25 cellular contexts compared by ENCODE assay signal in the genomic region with DNA sequence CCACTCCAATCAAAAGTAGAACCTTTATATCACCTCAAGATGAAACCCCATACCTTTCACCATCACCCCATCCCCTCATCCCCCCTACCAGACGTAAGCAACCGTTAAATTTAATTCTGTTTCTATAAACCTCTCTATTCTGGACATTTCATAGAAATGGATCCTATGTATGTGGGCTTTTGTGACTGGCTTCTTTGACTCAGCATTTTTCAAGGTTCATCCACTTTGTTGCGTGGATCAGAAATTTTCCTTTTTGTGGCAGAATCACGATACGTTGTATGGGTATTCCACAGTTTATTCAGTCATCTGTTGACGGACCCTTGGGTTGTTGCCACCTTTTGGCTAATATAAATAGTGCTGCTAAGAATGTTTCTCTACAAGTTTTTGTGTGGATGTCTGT.
"Had no signal": no experiment of that assay in that cellular context is flagged by ENCODE, and none has a peak within 500 bp of the region (broad histone marks: within the 10 kb centered on the region; RNA-seq: fewer than 3 reads in every experiment).

No MANE protein-coding gene starts in this region.

- H3K36me3 ChIP-seq: adrenal gland, WERI-Rb-1 had no signal

- H3K4me2 ChIP-seq: KMS-11, PC-9 had no signal

- H2AFZ ChIP-seq: PC-9 had no signal

- H3K9me3 Mint-ChIP-seq: activated CD8-positive, alpha-beta T cell treated with anti-CD3 and anti-CD28 coated beads for 36 hours; activated naive CD8-positive, alpha-beta T cell treated with anti-CD3 and anti-CD28 coated beads, Interleukin-2, amount 10 ng/mL, durations not matched to agents 7 days and 5 days; activated T-cell treated with anti-CD3 and anti-CD28 coated beads, Interleukin-2, amount 50 U/mL, for 72 hours; activated T-helper 2 cell treated with anti-CD3 and anti-CD28 coated beads, Interferon-gamma antibody, Interleukin-2, Interleukin-4, amounts not matched to agents 10 μg/mL and 5 μg/mL and 100 μg/mL, durations not matched to agents 14 hours and 24 hours and 36 hours; T-cell had no signal

- H3K27me3 ChIP-seq: adrenal gland had no signal

- H3K36me3 Mint-ChIP-seq: T-cell had no signal

- H3K9ac ChIP-seq: KMS-11 had no signal

- DNase-seq: activated CD4-positive, alpha-beta T cell treated with anti-CD3 and anti-CD28 coated beads for 4 hours; activated CD8-positive, alpha-beta memory T cell treated with anti-CD3 and anti-CD28 coated beads, Interleukin-2, amount 50 U/mL, for 4 hours; activated CD8-positive, alpha-beta T cell treated with anti-CD3 and anti-CD28 coated beads for 36 hours; activated gamma-delta T cell treated with Interleukin-2 at 50 U/mL for 16 hours; activated naive CD4-positive, alpha-beta T cell treated with anti-CD3 and anti-CD28 coated beads, Interleukin-2, amount 50 U/mL, for 16 hours; activated naive CD8-positive, alpha-beta T cell treated with anti-CD3 and anti-CD28 coated beads, Interleukin-2, amount 10 ng/mL, durations not matched to agents 7 days and 5 days; activated T-cell treated with anti-CD3 and anti-CD28 coated beads, Interleukin-2, amount 50 U/mL, for 72 hours; adrenal gland; anterior cingulate cortex; cerebellar nuclear complex; MM.1S; NCI-H1105; NCI-H1436; NCI-H1694 treated with DMSO at 0.1 percent for 48 hours; NCI-H2029 treated with DMSO at 0.1 percent for 48 hours; NCI-H510A treated with DMSO at 0.1 percent for 48 hours; PC-9; SIG-M5; T-cell; T-helper 2 cell; T1000; WERI-Rb-1 had no signal

- H3K4me1 ChIP-seq: adrenal gland had no signal

- ATAC-seq: activated CD4-positive, CD25-positive, alpha-beta regulatory T cell treated with anti-CD3 and anti-CD28 coated beads, Interleukin-2, amount 50 U/mL, for 24 hours; activated CD8-positive, alpha-beta T cell treated with anti-CD3 and anti-CD28 coated beads for 36 hours; activated T-cell treated with anti-CD3 and anti-CD28 coated beads, Interleukin-2, amount 50 U/mL, for 72 hours; T-cell had no signal

- H3K27ac Mint-ChIP-seq: activated CD8-positive, alpha-beta T cell treated with anti-CD3 and anti-CD28 coated beads for 36 hours; activated naive CD8-positive, alpha-beta T cell treated with anti-CD3 and anti-CD28 coated beads, Interleukin-2, amount 10 ng/mL, durations not matched to agents 7 days and 5 days; activated T-cell treated with anti-CD3 and anti-CD28 coated beads, Interleukin-2, amount 50 U/mL, for 72 hours; activated T-helper 2 cell treated with anti-CD3 and anti-CD28 coated beads, Interferon-gamma antibody, Interleukin-2, Interleukin-4, amounts not matched to agents 10 μg/mL and 5 μg/mL and 100 μg/mL, durations not matched to agents 14 hours and 24 hours and 36 hours; T-cell had no signal

- H3K4me3 ChIP-seq: adrenal gland, PC-9 had no signal

- H3K27ac ChIP-seq: adrenal gland, KMS-11, PC-9, WERI-Rb-1 had no signal

- H3K9me3 ChIP-seq: adrenal gland had no signal

- H3K4me3 Mint-ChIP-seq: activated CD8-positive, alpha-beta T cell treated with anti-CD3 and anti-CD28 coated beads for 36 hours; activated naive CD8-positive, alpha-beta T cell treated with anti-CD3 and anti-CD28 coated beads, Interleukin-2, amount 10 ng/mL, durations not matched to agents 7 days and 5 days; activated T-cell treated with anti-CD3 and anti-CD28 coated beads, Interleukin-2, amount 50 U/mL, for 72 hours; T-cell had no signal
